Comparison of ENCODE assay signal across 19 cellular contexts in the genomic region with DNA sequence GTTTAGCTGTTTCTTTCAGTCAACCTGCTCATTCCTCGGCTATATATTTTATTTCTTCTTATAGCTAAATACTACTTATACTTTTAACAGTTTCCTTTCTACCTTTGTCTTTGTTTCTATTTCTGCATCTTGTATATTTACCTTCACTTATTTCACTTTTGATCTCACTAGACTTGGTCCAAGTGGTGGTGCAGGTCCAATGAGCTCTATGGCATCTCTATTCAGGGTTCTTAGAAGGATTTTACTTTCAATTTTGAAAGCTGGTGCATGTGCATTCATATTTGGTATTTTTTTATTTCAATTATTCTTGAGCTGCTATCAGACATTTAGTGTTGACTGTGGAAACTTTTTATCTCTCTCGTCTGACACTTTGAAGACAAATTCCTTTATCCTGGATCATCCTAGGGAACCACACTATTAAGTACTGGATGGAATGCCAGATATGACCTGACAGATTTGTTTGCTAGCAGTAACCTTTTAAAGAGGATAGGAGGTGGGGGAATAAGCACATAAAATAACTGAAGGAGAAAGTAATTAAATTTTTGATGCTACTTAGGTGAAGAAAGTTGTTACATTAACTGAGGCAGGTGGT.
DNase-seq lines count a peak whose midpoint lies in the region; ATAC-seq and TF ChIP-seq lines count a peak whose summit lies in the region.
"Had no signal": no experiment of that assay in that cellular context is flagged by ENCODE, and none has a peak within 500 bp of the region (broad histone marks: within the 10 kb centered on the region; RNA-seq: fewer than 3 reads in every experiment).

No MANE protein-coding gene starts in this region.

- no peaks in the 10 kb centered on the region for H3K79me2 ChIP-seq in ACC112 (ENCODE audit: control insufficient read depth, insufficient read depth, low read length, unreplicated experiment)

- H3K4me3 ChIP-seq in ACC112 (ENCODE audit: low read depth, low read length), result peak overlapping the region; percentile 58
- H3K4me3 ChIP-seq: A549 had no signal

- no peak for TF ChIP-seq CTCF in mesothelial cell of epicardium (IDR thresholded peaks at IDR 0.05; ENCODE audit: unreplicated experiment)

- no peaks in the 10 kb centered on the region for H3K36me3 Mint-ChIP-seq in mesothelial cell of epicardium

- peak overlapping the region; percentile 32 for H3K27ac Mint-ChIP-seq in mesothelial cell of epicardium
- H3K27ac Mint-ChIP-seq: IgD-negative memory B cell had no signal

- peak; percentile 22 for DNase-seq in M059J (ENCODE audit: low read depth)
- DNase-seq in amniotic epithelial cell (ENCODE audit: low read depth), result peak; percentile 80
- no peak for DNase-seq in mesothelial cell of epicardium (ENCODE audit: low spot score in 2 of 2, unreplicated experiment in 2 of 2)
- no peak for DNase-seq in NCI-H1694 treated with DMSO at 0.1 percent for 48 hours (lab: John Stamatoyannopoulos, UW)
- DNase-seq in stimulated activated CD4-positive, alpha-beta T cell treated with anti-CD3 and anti-CD28 coated beads, Interleukin-4, amount 100 ng/mL, for 4 hours, result no peak
- DNase-seq: AML-193, Calu3, DMS79, GOT3, MV-4-11, NCI-H1436 treated with DMSO at 0.1 percent for 48 hours, NCI-H345 had no signal

- ATAC-seq in GM21390 (IDR thresholded peaks at IDR 0.05; ENCODE audit: unreplicated experiment), result no peak
- no peak for ATAC-seq in HG02678 (IDR thresholded peaks at IDR 0.05; ENCODE audit: unreplicated experiment)
- ATAC-seq: A549, Panc1, Right ventricle myocardium inferior had no signal

- peaks cover 16% of the 10 kb centered on the region for H3K4me1 Mint-ChIP-seq in mesothelial cell of epicardium
- H3K4me1 Mint-ChIP-seq: IgD-negative memory B cell had no signal

- no peaks in the 10 kb centered on the region for H3K36me3 ChIP-seq in ACC112 (ENCODE audit: insufficient read depth, low read length)

- peaks cover 2% of the 10 kb centered on the region for H3K27me3 Mint-ChIP-seq in mesothelial cell of epicardium (ENCODE audit: low read depth)

- no peaks in the 10 kb centered on the region for H3K9me3 Mint-ChIP-seq in mesothelial cell of epicardium

- H3K4me1 ChIP-seq in ACC112 (ENCODE audit: control insufficient read depth, insufficient read depth, low read length, unreplicated experiment), result peaks cover 19% of the 10 kb centered on the region
- H3K4me1 ChIP-seq: A549 had no signal

- no peak overlapping the region; the same call in 1 of the 2 replicates for H3K27ac ChIP-seq in ACC112 (ENCODE audit: low read depth, low read length)
- H3K27ac ChIP-seq: A549 had no signal

- H3K4me3 Mint-ChIP-seq in mesothelial cell of epicardium, result no peak overlapping the region
- H3K4me3 Mint-ChIP-seq: IgD-negative memory B cell had no signal

- no peaks in the 10 kb centered on the region for H3K27me3 ChIP-seq in ACC112 (ENCODE audit: insufficient read depth, low read length)

- peak overlapping the region; percentile 89 for H2AFZ ChIP-seq in ACC112 (ENCODE audit: low read length, unreplicated experiment)

Comparison
In these comparisons a context has a peak if more than half of its experiments do, and no peak if none do; other contexts are left out.
1. DNase-seq: peak in M059J (single experiment) and amniotic epithelial cell (single experiment); none in mesothelial cell of epicardium (0 of 2), NCI-H1694 treated with DMSO at 0.1 percent for 48 hours (single experiment) and stimulated activated CD4-positive, alpha-beta T cell treated with anti-CD3 and anti-CD28 coated beads, Interleukin-4, amount 100 ng/mL, for 4 hours (0 of 2).